ENCODE assay signal across 2 cellular contexts in genomic region chr10:17113889-17114288, GRCh38.
TF ChIP-seq lines count a peak whose summit lies in the region.

No MANE protein-coding gene starts in this region.

TF ChIP-seq in SK-N-SH, 30 proteins besides CTCF, POLR2A, EP300 and RAD21:
- peak; percentile 88 for TF ChIP-seq REST (IDR thresholded peaks at IDR 0.05; ENCODE audit: low read depth, low read length)
- no peak for TF ChIP-seq GATA2 (CRISPR knock-in tag; IDR thresholded peaks at IDR 0.05)

TF ChIP-seq in SK-N-SH treated with all-trans-retinoic acid at 6 μM for 48 hours, 23 proteins besides CTCF, POLR2A, EP300 and RAD21 (continued from another document):
- TF ChIP-seq ZNF565 (CRISPR knock-in tag; conservative IDR thresholded peaks at IDR 0.05; ENCODE audit: low read depth) (no peak), ESRRG (CRISPR knock-in tag; IDR thresholded peaks at IDR 0.05) (no peak), ZNF70 (CRISPR knock-in tag; IDR thresholded peaks at IDR 0.05) (no peak), TCF4 (CRISPR knock-in tag; IDR thresholded peaks at IDR 0.05; ENCODE audit: borderline replicate concordance) (no peak), ZNF8 (CRISPR knock-in tag; IDR thresholded peaks at IDR 0.05) (no peak), ISL1 (CRISPR knock-in tag; IDR thresholded peaks at IDR 0.05) (no peak), OSR1 (CRISPR knock-in tag; IDR thresholded peaks at IDR 0.05) (no peak), TOX (CRISPR knock-in tag; IDR thresholded peaks at IDR 0.05; ENCODE audit: borderline replicate concordance) (no peak), ZFP3 (CRISPR knock-in tag; IDR thresholded peaks at IDR 0.05) (no peak), GLIS3 (CRISPR knock-in tag; IDR thresholded peaks at IDR 0.05) (no peak)
- TF ChIP-seq, protein P1, sequence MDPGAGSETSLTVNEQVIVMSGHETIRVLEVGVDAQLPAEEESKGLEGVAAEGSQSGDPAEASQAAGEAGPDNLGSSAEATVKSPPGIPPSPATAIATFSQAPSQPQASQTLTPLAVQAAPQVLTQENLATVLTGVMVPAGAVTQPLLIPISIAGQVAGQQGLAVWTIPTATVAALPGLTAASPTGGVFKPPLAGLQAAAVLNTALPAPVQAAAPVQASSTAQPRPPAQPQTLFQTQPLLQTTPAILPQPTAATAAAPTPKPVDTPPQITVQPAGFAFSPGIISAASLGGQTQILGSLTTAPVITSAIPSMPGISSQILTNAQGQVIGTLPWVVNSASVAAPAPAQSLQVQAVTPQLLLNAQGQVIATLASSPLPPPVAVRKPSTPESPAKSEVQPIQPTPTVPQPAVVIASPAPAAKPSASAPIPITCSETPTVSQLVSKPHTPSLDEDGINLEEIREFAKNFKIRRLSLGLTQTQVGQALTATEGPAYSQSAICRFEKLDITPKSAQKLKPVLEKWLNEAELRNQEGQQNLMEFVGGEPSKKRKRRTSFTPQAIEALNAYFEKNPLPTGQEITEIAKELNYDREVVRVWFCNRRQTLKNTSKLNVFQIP (CRISPR knock-in tag; IDR thresholded peaks at IDR 0.05; ENCODE audit: borderline replicate concordance, low read depth): no peak
